Comparison of ENCODE assay signal across 25 cellular contexts in the genomic region with DNA sequence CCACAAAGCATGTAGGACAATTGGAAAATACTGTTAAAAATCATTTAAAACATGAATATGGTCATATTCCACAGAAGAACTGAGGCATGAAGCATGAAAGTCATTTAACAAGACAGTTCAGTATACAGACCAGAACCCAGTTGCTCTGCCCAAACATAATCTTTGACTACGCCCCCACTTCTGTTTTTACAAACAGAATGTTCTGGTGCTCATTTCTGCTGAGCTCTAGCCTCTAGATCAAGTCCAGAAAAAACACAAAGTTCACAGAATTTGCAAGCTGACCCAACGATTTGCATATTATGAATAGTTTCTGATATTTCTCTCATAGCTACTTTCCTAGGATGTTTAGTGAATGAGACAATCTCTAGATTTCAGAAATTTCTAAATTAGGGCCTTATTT.
"Had no signal": no experiment of that assay in that cellular context is flagged by ENCODE, and none has a peak within 500 bp of the region (broad histone marks: within the 10 kb centered on the region; RNA-seq: fewer than 3 reads in every experiment).

No MANE protein-coding gene starts in this region.

- DNase-seq: cortex of kidney; dorsolateral prefrontal cortex; effector CD4-positive, alpha-beta T cell; heart left ventricle; islet precursor cell; kidney glomerular epithelial cell; lower lobe of right lung; naive thymus-derived CD8-positive, alpha-beta T cell; nephron progenitor cell; nucleus accumbens; right cardiac atrium; small intestine; stimulated activated CD4-positive, alpha-beta T cell treated with anti-CD3 and anti-CD28 coated beads, Interleukin-12 subunit alpha, Interleukin-12 subunit beta, amount 100 ng/mL, for 4 hours; stimulated activated CD4-positive, alpha-beta T cell treated with anti-CD3 and anti-CD28 coated beads, Interleukin-1b, Interleukin-23, amount 100 ng/mL, for 48 hours; stimulated activated CD4-positive, alpha-beta T cell treated with anti-CD3 and anti-CD28 coated beads, Interleukin-4, amount 100 ng/mL, for 1 hour; stimulated activated CD8-positive, alpha-beta memory T cell treated with anti-CD3 and anti-CD28 coated beads, Interleukin-4, amount 100 ng/mL, for 48 hours; stimulated activated naive CD4-positive, alpha-beta T cell; stimulated activated naive CD8-positive, alpha-beta T cell treated with anti-CD3 and anti-CD28 coated beads, Interleukin-15, amount 100 ng/mL, for 72 hours; thyroid gland; trophoblast cell had no signal

- ATAC-seq: gastroesophageal sphincter; lower lobe of right lung; naive thymus-derived CD8-positive, alpha-beta T cell; stimulated activated naive CD8-positive, alpha-beta T cell treated with anti-CD3 and anti-CD28 coated beads, Interleukin-15, amount 100 ng/mL, for 72 hours had no signal

- H3K27me3 ChIP-seq: dorsolateral prefrontal cortex, gastroesophageal sphincter, heart left ventricle, hepatocyte, suprapubic skin, thyroid gland, vagina had no signal

- H3K4me3 ChIP-seq: dorsolateral prefrontal cortex, gastroesophageal sphincter, heart left ventricle, hepatocyte, lower lobe of right lung, prostate gland, suprapubic skin, thyroid gland, vagina had no signal

- H3K36me3 ChIP-seq: gastroesophageal sphincter, heart left ventricle, lower lobe of right lung, prostate gland, suprapubic skin, thyroid gland, vagina had no signal

- H3K9me3 ChIP-seq: gastroesophageal sphincter, heart left ventricle, lower lobe of right lung, prostate gland, suprapubic skin, thyroid gland, vagina had no signal

- H3K4me1 ChIP-seq: gastroesophageal sphincter, heart left ventricle, lower lobe of right lung, prostate gland, suprapubic skin, thyroid gland, vagina had no signal

- H3K27ac ChIP-seq: dorsolateral prefrontal cortex, gastroesophageal sphincter, heart left ventricle, hepatocyte, lower lobe of right lung, prostate gland, suprapubic skin, vagina had no signal
